25 cellular contexts compared by ENCODE assay signal in genomic region chr1:63548303-63548702, GRCh38.
"Had no signal": no experiment of that assay in that cellular context is flagged by ENCODE, and none has a peak within 500 bp of the region (broad histone marks: within the 10 kb centered on the region; RNA-seq: fewer than 3 reads in every experiment).

No MANE protein-coding gene starts in this region.

- H3K4me1 Mint-ChIP-seq: activated CD4-positive, alpha-beta T cell treated with anti-CD3 and anti-CD28 coated beads for 36 hours; activated naive CD8-positive, alpha-beta T cell treated with anti-CD3 and anti-CD28 coated beads for 36 hours; brain; naive thymus-derived CD4-positive, alpha-beta T cell had no signal

- H3K36me3 ChIP-seq: right atrium auricular region, transverse colon had no signal

- H3K4me3 Mint-ChIP-seq: activated CD4-positive, alpha-beta T cell treated with anti-CD3 and anti-CD28 coated beads for 36 hours; activated CD8-positive, alpha-beta T cell treated with anti-CD3 and anti-CD28 coated beads, Interleukin-2, amount 10 ng/mL, durations not matched to agents 7 days and 5 days; activated naive CD4-positive, alpha-beta T cell treated with anti-CD3 and anti-CD28 coated beads for 36 hours; activated naive CD8-positive, alpha-beta T cell treated with anti-CD3 and anti-CD28 coated beads for 36 hours; effector memory CD8-positive, alpha-beta T cell; naive thymus-derived CD4-positive, alpha-beta T cell; T-helper 2 cell treated with Interferon-gamma antibody and Interleukin-4, amounts not matched to agents 5 μg/mL and 100 μg/mL, for 36 hours had no signal

- H3K27me3 Mint-ChIP-seq: activated CD4-positive, alpha-beta T cell treated with anti-CD3 and anti-CD28 coated beads for 36 hours; activated naive CD8-positive, alpha-beta T cell treated with anti-CD3 and anti-CD28 coated beads for 36 hours; brain; effector memory CD8-positive, alpha-beta T cell; naive thymus-derived CD4-positive, alpha-beta T cell had no signal

- H3K9me3 Mint-ChIP-seq: activated naive CD4-positive, alpha-beta T cell treated with anti-CD3 and anti-CD28 coated beads for 36 hours; activated naive CD8-positive, alpha-beta T cell treated with anti-CD3 and anti-CD28 coated beads for 36 hours; effector memory CD8-positive, alpha-beta T cell; naive thymus-derived CD4-positive, alpha-beta T cell; T-helper 2 cell treated with Interferon-gamma antibody and Interleukin-4, amounts not matched to agents 5 μg/mL and 100 μg/mL, for 36 hours had no signal

- H3K27me3 ChIP-seq: ascending aorta, gastroesophageal sphincter, hepatocyte, pancreas, right atrium auricular region, spleen, testis, transverse colon had no signal

- H3K27ac ChIP-seq: ascending aorta, hepatocyte, pancreas, right atrium auricular region, spleen, testis, transverse colon had no signal

- H3K27ac Mint-ChIP-seq: activated CD4-positive, alpha-beta T cell treated with anti-CD3 and anti-CD28 coated beads for 36 hours; activated CD8-positive, alpha-beta T cell treated with anti-CD3 and anti-CD28 coated beads, Interleukin-2, amount 10 ng/mL, durations not matched to agents 7 days and 5 days; activated naive CD4-positive, alpha-beta T cell treated with anti-CD3 and anti-CD28 coated beads for 36 hours; activated naive CD8-positive, alpha-beta T cell treated with anti-CD3 and anti-CD28 coated beads for 36 hours; effector memory CD8-positive, alpha-beta T cell; naive thymus-derived CD4-positive, alpha-beta T cell; T-helper 2 cell treated with Interferon-gamma antibody and Interleukin-4, amounts not matched to agents 5 μg/mL and 100 μg/mL, for 36 hours had no signal

- H3K9me3 ChIP-seq: ascending aorta, gastroesophageal sphincter, pancreas, right atrium auricular region, spleen, testis, transverse colon had no signal

- H3K4me1 ChIP-seq: ascending aorta, gastroesophageal sphincter, pancreas, right atrium auricular region, spleen, testis, transverse colon had no signal

- DNase-seq: activated CD4-positive, alpha-beta T cell treated with anti-CD3 and anti-CD28 coated beads for 36 hours; activated CD4-positive, CD25-positive, alpha-beta regulatory T cell; activated CD8-positive, alpha-beta T cell treated with anti-CD3 and anti-CD28 coated beads, Interleukin-2, amount 10 ng/mL, durations not matched to agents 7 days and 5 days; activated effector memory CD4-positive, alpha-beta T cell treated with anti-CD3 and anti-CD28 coated beads, Interleukin-2, amount 50 U/mL, for 16 hours; activated naive CD4-positive, alpha-beta T cell treated with anti-CD3 and anti-CD28 coated beads for 36 hours; activated naive CD8-positive, alpha-beta T cell treated with anti-CD3 and anti-CD28 coated beads for 36 hours; activated T-cell treated with anti-CD3 and anti-CD28 coated beads for 4 hours; cortex of kidney; effector memory CD8-positive, alpha-beta T cell; kidney; left colon; midbrain; naive thymus-derived CD4-positive, alpha-beta T cell; pancreas; spleen; stimulated activated naive CD4-positive, alpha-beta T cell treated with Interleukin-2 at 50 U/mL for 16 hours; T-helper 1 cell; transverse colon had no signal

- ATAC-seq: activated CD4-positive, alpha-beta T cell treated with anti-CD3 and anti-CD28 coated beads for 36 hours; activated CD8-positive, alpha-beta T cell treated with anti-CD3 and anti-CD28 coated beads, Interleukin-2, amount 10 ng/mL, durations not matched to agents 7 days and 5 days; effector memory CD8-positive, alpha-beta T cell; left colon; naive thymus-derived CD4-positive, alpha-beta T cell; pancreas had no signal

- H3K4me3 ChIP-seq: ascending aorta, gastroesophageal sphincter, hepatocyte, pancreas, right atrium auricular region, spleen, testis, transverse colon had no signal
